11 cellular contexts compared by ENCODE assay signal in the genomic region with DNA sequence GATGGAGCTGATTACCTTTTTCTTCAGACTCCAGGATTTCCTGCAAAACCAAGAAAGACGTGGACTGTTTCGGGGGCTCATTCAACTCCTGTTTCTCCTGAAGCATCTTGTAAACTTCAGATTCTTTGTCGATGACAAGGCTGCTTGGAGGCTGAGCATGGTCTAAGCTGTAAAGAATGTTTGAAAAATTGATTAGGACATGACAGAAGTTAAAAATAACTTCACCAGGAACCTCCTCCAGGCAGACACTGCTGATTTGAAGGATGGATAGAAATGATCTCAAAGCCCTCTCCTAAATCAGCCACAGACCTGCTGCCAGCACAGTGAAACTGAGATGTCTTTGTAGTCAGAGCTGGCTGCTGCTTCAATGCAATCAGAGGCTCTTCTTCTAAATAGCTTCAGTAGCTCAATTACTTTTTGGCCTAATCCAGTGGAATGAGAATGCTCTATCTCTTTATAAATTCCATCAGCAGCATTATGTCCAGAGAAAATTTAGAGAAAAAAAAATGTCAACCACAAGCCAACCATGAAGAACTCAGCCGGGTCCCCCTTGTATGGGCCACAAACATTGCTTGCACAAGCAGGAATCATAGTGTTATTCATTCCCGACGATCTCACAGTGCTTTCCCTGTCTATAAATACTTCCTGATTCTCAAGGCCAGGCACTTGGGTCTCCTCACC. TPM values are rescaled to one million over a fixed set of nuclear protein-coding genes. Genes with fewer than 3 reads are reported as not detected.
DNase-seq lines count a peak whose midpoint lies in the region; ATAC-seq and TF ChIP-seq lines count a peak whose summit lies in the region.
"Had no signal": no experiment of that assay in that cellular context is flagged by ENCODE, and none has a peak within 500 bp of the region (broad histone marks: within the 10 kb centered on the region; RNA-seq: fewer than 3 reads in every experiment).

No MANE protein-coding gene starts in this region.

- H2AFZ ChIP-seq in fibroblast of lung (ENCODE audit: low read length) (no peak overlapping the region), parathyroid adenoma (peak overlapping the region; percentile 74)

- no peaks in the 10 kb centered on the region for H4K20me1 ChIP-seq in fibroblast of lung (ENCODE audit: control insufficient read depth, extremely low read depth, insufficient read depth, low read length)

- no peaks in the 10 kb centered on the region for H3K9me3 ChIP-seq in Peyer's patch
- no peaks in the 10 kb centered on the region for H3K9me3 ChIP-seq in fibroblast of lung (ENCODE audit: control insufficient read depth, insufficient read depth, low read depth, low read length)
- H3K9me3 ChIP-seq in parathyroid adenoma (ENCODE audit: control insufficient read depth, low read length), result no peaks in the 10 kb centered on the region
- H3K9me3 ChIP-seq in effector memory CD4-positive, alpha-beta T cell (ENCODE audit: control insufficient read depth, low read length), result no peaks in the 10 kb centered on the region

- H3K4me2 ChIP-seq in fibroblast of lung (ENCODE audit: extremely low read depth, insufficient read depth, low read length) (peak overlapping the region; percentile 71), parathyroid adenoma (ENCODE audit: low read length) (no peak overlapping the region)

- H3K27ac ChIP-seq in Peyer's patch, result peak overlapping the region in 3 of 4 donors; percentile 13 to 71 (median 46)
- H3K27ac ChIP-seq in fibroblast of lung (ENCODE audit: insufficient read depth, low read length), result peak overlapping the region; percentile 93
- peak overlapping the region; percentile 86 for H3K27ac ChIP-seq in parathyroid adenoma
- no peak overlapping the region for H3K27ac ChIP-seq in effector memory CD4-positive, alpha-beta T cell (ENCODE audit: insufficient read depth, low read length, poor library complexity, severe bottlenecking)

- H3K79me2 ChIP-seq in fibroblast of lung (ENCODE audit: control insufficient read depth, insufficient read depth, low read length), result peaks cover 17% of the 10 kb centered on the region
- peaks cover 9% of the 10 kb centered on the region for H3K79me2 ChIP-seq in parathyroid adenoma

- DNase-seq in AG20443 (ENCODE audit: low spot score) (peak; percentile 74), Peyer's patch (no peak), fibroblast of lung (ENCODE audit: low read depth in 2 of 2) (peak; percentile 75 to 95), putamen (ENCODE audit: low spot score) (no peak), HEK293T (ENCODE audit: extremely low spot score) (no peak)
- no peak for DNase-seq in effector memory CD4-positive, alpha-beta T cell

- TF ChIP-seq CTCF in Peyer's patch (IDR thresholded peaks at IDR 0.05) (no peak), fibroblast of lung (conservative IDR thresholded peaks at IDR 0.05 in 1 of 2, IDR thresholded peaks at IDR 0.05 in 1 of 2; ENCODE audit: low read depth in 1 of 2, low read length in 2 of 2) (no peak), parathyroid adenoma (IDR thresholded peaks at IDR 0.05) (no peak)

- H3K27me3 ChIP-seq in Peyer's patch, result no peaks in the 10 kb centered on the region
- no peaks in the 10 kb centered on the region for H3K27me3 ChIP-seq in fibroblast of lung (ENCODE audit: control insufficient read depth, insufficient read depth, low read length)
- H3K27me3 ChIP-seq in parathyroid adenoma (ENCODE audit: control insufficient read depth, insufficient read depth, low read length), result no peaks in the 10 kb centered on the region
- H3K27me3 ChIP-seq in effector memory CD4-positive, alpha-beta T cell (replicated peaks; ENCODE audit: control insufficient read depth, insufficient read depth, low read length, poor library complexity, severe bottlenecking), result no peaks in the 10 kb centered on the region

- ATAC-seq in HG03565 (IDR thresholded peaks at IDR 0.05; ENCODE audit: unreplicated experiment), result no peak

- H3K4me3 ChIP-seq in Peyer's patch (no peak overlapping the region), fibroblast of lung (replicated peaks in 1 of 4; ENCODE audit: control extremely low read depth in 1 of 4, insufficient read depth in 1 of 4, low read depth in 3 of 4, low read length in 4 of 4) (no peak overlapping the region), parathyroid adenoma (ENCODE audit: low read depth, low read length) (no peak overlapping the region)
- no peak overlapping the region for H3K4me3 ChIP-seq in effector memory CD4-positive, alpha-beta T cell (ENCODE audit: insufficient read depth, low read depth, low read length, poor library complexity, severe bottlenecking)

- CTCF ChIA-PET in HEK293T (lab: Yijun Ruan, JAX), result interaction anchor here (0.6 to 2.2 kb wide), 10 partner anchors 30 to 783 kb away, joined by 3 to 54 read pairs (median 4); no protein-coding TSS in a partner anchor

- no peak for TF ChIP-seq POLR2A in Peyer's patch (IDR thresholded peaks at IDR 0.05)

- POLR2A ChIA-PET in HEK293T (lab: Yijun Ruan, JAX), result no interaction called here

- H3K36me3 ChIP-seq in Peyer's patch (peaks cover 0 to 59% (median 0%) of the 10 kb centered on the region in 3 donors), fibroblast of lung (ENCODE audit: control insufficient read depth, insufficient read depth, low read length) (peaks cover 12% of the 10 kb centered on the region), parathyroid adenoma (ENCODE audit: control insufficient read depth, insufficient read depth, low read length) (no peaks in the 10 kb centered on the region)
- no peaks in the 10 kb centered on the region for H3K36me3 ChIP-seq in effector memory CD4-positive, alpha-beta T cell (ENCODE audit: control insufficient read depth, insufficient read depth, low read length)

- H3K9ac ChIP-seq in fibroblast of lung (ENCODE audit: insufficient read depth, low read length) (peak overlapping the region; percentile 30), parathyroid adenoma (no peak overlapping the region)

- H3K4me1 ChIP-seq in Peyer's patch, result peaks cover 0 to 18% (median 0%) of the 10 kb centered on the region in 4 donors
- peaks cover 31% of the 10 kb centered on the region for H3K4me1 ChIP-seq in fibroblast of lung (ENCODE audit: control insufficient read depth, extremely low read depth, insufficient read depth, low read length)
- H3K4me1 ChIP-seq in parathyroid adenoma, result peaks cover 30% of the 10 kb centered on the region
- H3K4me1 ChIP-seq in effector memory CD4-positive, alpha-beta T cell (ENCODE audit: control insufficient read depth, insufficient read depth, low read length, poor library complexity, severe bottlenecking), result no peaks in the 10 kb centered on the region

TF ChIP-seq in HEK293T, 16 proteins besides CTCF, POLR2A, EP300 and RAD21:
- TF ChIP-seq SUZ12 (IDR thresholded peaks at IDR 0.05), result no peak
- no peak for TF ChIP-seq TARDBP (IDR thresholded peaks at IDR 0.05)
- no peak for TF ChIP-seq SP1 (IDR thresholded peaks at IDR 0.05)
- TF ChIP-seq ELF4 (IDR thresholded peaks at IDR 0.05), result no peak
- TF ChIP-seq FOXA1 (IDR thresholded peaks at IDR 0.05), result no peak
- no peak for TF ChIP-seq HDGF (IDR thresholded peaks at IDR 0.05; ENCODE audit: borderline replicate concordance)
- no peak for TF ChIP-seq ARNT (IDR thresholded peaks at IDR 0.05)

RNA-seq across cellular contexts. Expression of a gene that starts 43.5 kb away (rescaled TPM):
- total RNA-seq in Peyer's patch, result 100 to 1,000 TPM; 180 to 351 (median 240) TPM
- 12.1 and 24.3 TPM in 2 replicates for total RNA-seq in fibroblast of lung
- polyA plus RNA-seq in fibroblast of lung, result 199 and 390 TPM in 2 replicates
- polyA plus RNA-seq in fibroblast of lung (2012), result 236 and 460 TPM in 2 replicates
- 188 and 437 TPM in 2 replicates for polyA minus RNA-seq in fibroblast of lung (ENCODE audit: low replicate concordance)

RNA-seq across cellular contexts. Expression of a gene that starts 53.3 kb away (rescaled TPM):
- total RNA-seq in Peyer's patch, result not detected
- total RNA-seq in fibroblast of lung, result not detected in 2 replicates
- polyA plus RNA-seq in fibroblast of lung, result not detected in 2 replicates
- not detected in 2 replicates for polyA plus RNA-seq in fibroblast of lung (2012)
- not detected in 2 replicates for polyA minus RNA-seq in fibroblast of lung (ENCODE audit: low replicate concordance)
- total RNA-seq: activated CD4-positive, alpha-beta memory T cell treated with anti-CD3 and anti-CD28 coated beads, Interleukin-2, amount 10 ng/mL, durations not matched to agents 7 days and 5 days; dermis microvascular lymphatic vessel endothelial cell; natural killer cell had no signal

Comparison
In these comparisons a context has a peak if more than half of its experiments do, and no peak if none do; other contexts are left out.
1. DNase-seq: peak in AG20443 (single experiment) and fibroblast of lung (2 of 2); none in Peyer's patch (0 of 3), effector memory CD4-positive, alpha-beta T cell (0 of 3), putamen (single experiment) and HEK293T (single experiment).